ENCODE assay signal across 7 cellular contexts in genomic region chr9:6024035-6024554, GRCh38. TPM values are rescaled to one million over a fixed set of nuclear protein-coding genes. Genes with fewer than 3 reads are reported as not detected.
A peak's percentile ranks its signal among the peaks of the same experiment; 100 is the strongest.
DNase-seq lines count a peak whose midpoint lies in the region; ATAC-seq and FAIRE-seq lines count a peak whose summit lies in the region.

No MANE protein-coding gene starts in this region.

- DNase-seq in Daoy (ENCODE audit: low read depth) (peak; percentile 22), GM19239 (ENCODE audit: insufficient read length, low spot score) (peak; percentile 19), Kasumi-1 (lab: John Stamatoyannopoulos, UW) (peak; percentile 8 to 30), left kidney (ENCODE audit: low read depth, low spot score) (peak; percentile 40), medulla oblongata (ENCODE audit: extremely low spot score) (no peak)
- peak; percentile 57 for DNase-seq in activated CD8-positive, alpha-beta T cell treated with anti-CD3 and anti-CD28 coated beads, Interleukin-2, amount 10 ng/mL, durations not matched to agents 7 days and 5 days

- peaks cover 4% of the 10 kb centered on the region for H3K27me3 Mint-ChIP-seq in activated CD8-positive, alpha-beta T cell treated with anti-CD3 and anti-CD28 coated beads, Interleukin-2, amount 10 ng/mL, durations not matched to agents 7 days and 5 days (ENCODE audit: low read depth)

- peak; percentile 82 for ATAC-seq in activated CD8-positive, alpha-beta T cell treated with anti-CD3 and anti-CD28 coated beads, Interleukin-2, amount 10 ng/mL, durations not matched to agents 7 days and 5 days
- ATAC-seq in GM18861 (IDR thresholded peaks at IDR 0.05; ENCODE audit: unreplicated experiment) = no peak

- CTCF ChIA-PET in activated CD8-positive, alpha-beta T cell treated with anti-CD3 and anti-CD28 coated beads, Interleukin-2, amount 10 ng/mL, durations not matched to agents 7 days and 5 days (lab: Charles Lee) = interaction anchor here (0.6 to 4.6 kb wide), 31 partner anchors 8 to 392 kb away, joined by 3 to 22 read pairs (median 3); partner anchors contain the start of gene RANBP6

- H3K4me3 Mint-ChIP-seq in activated CD8-positive, alpha-beta T cell treated with anti-CD3 and anti-CD28 coated beads, Interleukin-2, amount 10 ng/mL, durations not matched to agents 7 days and 5 days = peak overlapping the region; percentile 26

- H3K4me1 Mint-ChIP-seq in activated CD8-positive, alpha-beta T cell treated with anti-CD3 and anti-CD28 coated beads, Interleukin-2, amount 10 ng/mL, durations not matched to agents 7 days and 5 days (ENCODE audit: low read depth) = peaks cover 8% of the 10 kb centered on the region

- no peaks in the 10 kb centered on the region for H3K36me3 Mint-ChIP-seq in activated CD8-positive, alpha-beta T cell treated with anti-CD3 and anti-CD28 coated beads, Interleukin-2, amount 10 ng/mL, durations not matched to agents 7 days and 5 days (ENCODE audit: low read depth)

- no peaks in the 10 kb centered on the region for H3K9me3 Mint-ChIP-seq in activated CD8-positive, alpha-beta T cell treated with anti-CD3 and anti-CD28 coated beads, Interleukin-2, amount 10 ng/mL, durations not matched to agents 7 days and 5 days (ENCODE audit: insufficient read depth)

- peak; percentile 94 for FAIRE-seq in GM19239 (lab: Jason Lieb, UNC)

- POLR2A ChIA-PET in activated CD8-positive, alpha-beta T cell treated with anti-CD3 and anti-CD28 coated beads, Interleukin-2, amount 10 ng/mL, durations not matched to agents 7 days and 5 days (lab: Charles Lee) = interaction anchor here (0.9 to 1.6 kb wide), 3 partner anchors 9 to 389 kb away, joined by 3 to 5 read pairs (median 3); partner anchors contain the start of genes RANBP6 and UHRF2

- H3K27ac Mint-ChIP-seq in activated CD8-positive, alpha-beta T cell treated with anti-CD3 and anti-CD28 coated beads, Interleukin-2, amount 10 ng/mL, durations not matched to agents 7 days and 5 days = no peak overlapping the region

RNA-seq across cellular contexts. Expression of gene RANBP6, which starts 8.7 kb away (rescaled TPM):
- total RNA-seq in Daoy (2014; rRNA removed; shearing (Covaris generic)) = 34.1 and 36.6 TPM in 2 replicates
- total RNA-seq in activated CD8-positive, alpha-beta T cell treated with anti-CD3 and anti-CD28 coated beads, Interleukin-2, amount 10 ng/mL, durations not matched to agents 7 days and 5 days = 10 to 100 TPM; 20.2 to 21.6 TPM
